ENCODE assay signal across 8 cellular contexts in genomic region chr7:136128050-136128449, GRCh38.
"Had no signal": no experiment of that assay in that cellular context is flagged by ENCODE, and none has a peak within 500 bp of the region (broad histone marks: within the 10 kb centered on the region; RNA-seq: fewer than 3 reads in every experiment).

No MANE protein-coding gene starts in this region.

- ATAC-seq: HCT116, HepG2 had no signal

- H3K9me3 Mint-ChIP-seq: HFFc6 had no signal

- H3K4me1 Mint-ChIP-seq: IgD-negative memory B cell had no signal

- H3K27me3 Mint-ChIP-seq: IgD-negative memory B cell had no signal

- H3K27ac Mint-ChIP-seq: HFFc6, IgD-negative memory B cell had no signal

- H3K36me3 ChIP-seq: HAP-1 had no signal

- H3K27ac ChIP-seq: HL-60 had no signal

- H3K4me1 ChIP-seq: HAP-1 had no signal

- H3K9me3 ChIP-seq: HAP-1 had no signal

- H3K4me3 Mint-ChIP-seq: HFFc6, IgD-negative memory B cell had no signal

- DNase-seq: GOT3, H7, HFFc6 had no signal

- H3K4me3 ChIP-seq: HAP-1 had no signal
